9 cellular contexts compared by ENCODE assay signal in genomic region chr2:231067531-231067930, GRCh38. TPM values are rescaled to one million over a fixed set of nuclear protein-coding genes. Genes with fewer than 3 reads are reported as not detected.
DNase-seq lines count a peak whose midpoint lies in the region; ATAC-seq and TF ChIP-seq lines count a peak whose summit lies in the region.
"Not testable (repeated sequence)": the region's sequence is repeated elsewhere in the genome, so short reads cannot be mapped to it uniquely, and the experiment has no call there.
"Had no signal": no experiment of that assay in that cellular context is flagged by ENCODE, and none has a peak within 500 bp of the region (broad histone marks: within the 10 kb centered on the region; RNA-seq: fewer than 3 reads in every experiment).

No MANE protein-coding gene starts in this region.

- DNase-seq in Caco-2; effector memory CD8-positive, alpha-beta T cell: not testable (repeated sequence)
- peak; percentile 36 for DNase-seq in MV-4-11 (lab: John Stamatoyannopoulos, UW)
- peak; percentile 33 for DNase-seq in activated CD4-positive, alpha-beta T cell treated with anti-CD3 and anti-CD28 coated beads, Interleukin-2, amount 10 ng/mL, durations not matched to agents 24 days and 14 days

- H3K4me3 Mint-ChIP-seq in Caco-2 (ENCODE audit: unreplicated experiment); activated CD4-positive, alpha-beta T cell treated with anti-CD3 and anti-CD28 coated beads, Interleukin-2, amount 10 ng/mL, durations not matched to agents 24 days and 14 days; activated T-helper 17 cell treated with anti-CD3 and anti-CD28 coated beads, Interleukin-2, amount 50 U/mL, for 72 hours; effector memory CD8-positive, alpha-beta T cell: not testable (repeated sequence)

- not testable (repeated sequence) for ATAC-seq in activated T-helper 17 cell treated with anti-CD3 and anti-CD28 coated beads, Interleukin-2, amount 50 U/mL, for 72 hours (replicated peaks); effector memory CD8-positive, alpha-beta T cell (replicated peaks)

- H3K9ac ChIP-seq in parathyroid adenoma, result not testable (repeated sequence)

- not testable (repeated sequence) for TF ChIP-seq CTCF in Caco-2 (IDR thresholded peaks at IDR 0.05; ENCODE audit: insufficient read depth in 1 of 2, low read depth in 1 of 2, low read length in 1 of 2, severe bottlenecking in 1 of 2, unreplicated experiment in 1 of 2); parathyroid adenoma (IDR thresholded peaks at IDR 0.05)

- H3K4me3 ChIP-seq in Caco-2 (ENCODE audit: low read depth, low read length); parathyroid adenoma (ENCODE audit: low read depth, low read length): not testable (repeated sequence)

- not testable (repeated sequence) for H3K9me3 Mint-ChIP-seq in Caco-2 (ENCODE audit: unreplicated experiment); activated CD4-positive, alpha-beta T cell treated with anti-CD3 and anti-CD28 coated beads, Interleukin-2, amount 10 ng/mL, durations not matched to agents 24 days and 14 days; activated T-helper 17 cell treated with anti-CD3 and anti-CD28 coated beads, Interleukin-2, amount 50 U/mL, for 72 hours; effector memory CD8-positive, alpha-beta T cell

- peak overlapping the region; percentile 67 for H3K27ac ChIP-seq in parathyroid adenoma

- H3K27me3 Mint-ChIP-seq in Caco-2 (ENCODE audit: insufficient read depth, unreplicated experiment); activated CD4-positive, alpha-beta T cell treated with anti-CD3 and anti-CD28 coated beads, Interleukin-2, amount 10 ng/mL, durations not matched to agents 24 days and 14 days; activated T-helper 17 cell treated with anti-CD3 and anti-CD28 coated beads, Interleukin-2, amount 50 U/mL, for 72 hours; effector memory CD8-positive, alpha-beta T cell: not testable (repeated sequence)

- peaks cover 63% of the 10 kb centered on the region for H3K36me3 Mint-ChIP-seq in Caco-2 (ENCODE audit: insufficient read depth, unreplicated experiment)
- H3K36me3 Mint-ChIP-seq in activated CD4-positive, alpha-beta T cell treated with anti-CD3 and anti-CD28 coated beads, Interleukin-2, amount 10 ng/mL, durations not matched to agents 24 days and 14 days (ENCODE audit: low read depth), result peaks cover 53% of the 10 kb centered on the region
- peaks cover 97% of the 10 kb centered on the region for H3K36me3 Mint-ChIP-seq in activated T-helper 17 cell treated with anti-CD3 and anti-CD28 coated beads, Interleukin-2, amount 50 U/mL, for 72 hours (ENCODE audit: low read depth)
- H3K36me3 Mint-ChIP-seq in effector memory CD8-positive, alpha-beta T cell (ENCODE audit: insufficient read depth), result peaks cover 76% of the 10 kb centered on the region

- H3K27ac Mint-ChIP-seq in Caco-2 (ENCODE audit: unreplicated experiment), result peak overlapping the region; percentile 33
- H3K27ac Mint-ChIP-seq in activated CD4-positive, alpha-beta T cell treated with anti-CD3 and anti-CD28 coated beads, Interleukin-2, amount 10 ng/mL, durations not matched to agents 24 days and 14 days, result not testable (repeated sequence)
- H3K27ac Mint-ChIP-seq in activated T-helper 17 cell treated with anti-CD3 and anti-CD28 coated beads, Interleukin-2, amount 50 U/mL, for 72 hours, result peak overlapping the region; percentile 65
- peak overlapping the region; percentile 3 to 46 for H3K27ac Mint-ChIP-seq in effector memory CD8-positive, alpha-beta T cell

- H3K4me1 Mint-ChIP-seq in Caco-2 (ENCODE audit: low read depth, unreplicated experiment), result peaks cover 14% of the 10 kb centered on the region
- not testable (repeated sequence) for H3K4me1 Mint-ChIP-seq in activated CD4-positive, alpha-beta T cell treated with anti-CD3 and anti-CD28 coated beads, Interleukin-2, amount 10 ng/mL, durations not matched to agents 24 days and 14 days
- peaks cover 12% of the 10 kb centered on the region for H3K4me1 Mint-ChIP-seq in activated T-helper 17 cell treated with anti-CD3 and anti-CD28 coated beads, Interleukin-2, amount 50 U/mL, for 72 hours
- peaks cover 4 to 10% of the 10 kb centered on the region in 2 donors for H3K4me1 Mint-ChIP-seq in effector memory CD8-positive, alpha-beta T cell (ENCODE audit: low read depth in 2 of 2)

- not testable (repeated sequence) for H3K36me3 ChIP-seq in Caco-2 (ENCODE audit: control insufficient read depth, insufficient read depth, low read length); parathyroid adenoma (ENCODE audit: control insufficient read depth, insufficient read depth, low read length)

- H3K79me2 ChIP-seq in parathyroid adenoma, result not testable (repeated sequence)

- H3K4me1 ChIP-seq in Caco-2, result not testable (repeated sequence)
- peaks cover 17% of the 10 kb centered on the region for H3K4me1 ChIP-seq in parathyroid adenoma

- not testable (repeated sequence) for H3K4me2 ChIP-seq in parathyroid adenoma (ENCODE audit: low read length)

- not testable (repeated sequence) for H2AFZ ChIP-seq in parathyroid adenoma

- intact Hi-C loops in Caco-2 (cut with micrococcal nuclease; ENCODE audit: unreplicated experiment); activated CD4-positive, alpha-beta T cell treated with anti-CD3 and anti-CD28 coated beads, Interleukin-2, amount 10 ng/mL, durations not matched to agents 24 days and 14 days (cut with micrococcal nuclease): not testable (repeated sequence)

- CTCF ChIA-PET in Caco-2 (lab: Charles Lee), result interaction anchor here (1.2 kb wide), 1 partner anchor 15 kb away, joined by 3 read pairs; no protein-coding TSS in a partner anchor

- POLR2A ChIA-PET in Caco-2 (lab: Charles Lee), result not testable (repeated sequence)

- not testable (repeated sequence) for H3K27me3 ChIP-seq in Caco-2 (replicated peaks; ENCODE audit: control insufficient read depth, insufficient read depth, low read length); parathyroid adenoma (ENCODE audit: control insufficient read depth, insufficient read depth, low read length)

- BruUV-seq in Caco-2 (replicated peaks; lab: Mats Ljungman, UMichigan), result not testable (repeated sequence)

- not testable (repeated sequence) for H3K9me3 ChIP-seq in Caco-2; parathyroid adenoma (ENCODE audit: control insufficient read depth, low read length)

RNA-seq across cellular contexts. Expression of gene PSMD1, which starts 10.9 kb away (rescaled TPM):
- 120 and 126 TPM in 2 replicates for total RNA-seq in Caco-2 (2022)
- 200 and 203 TPM in 2 replicates for total RNA-seq in activated CD4-positive, alpha-beta T cell treated with anti-CD3 and anti-CD28 coated beads, Interleukin-2, amount 10 ng/mL, durations not matched to agents 24 days and 14 days
- 100 to 1,000 TPM in 1 of 2 donors, 10 to 100 TPM in 1; 70.2 to 154 TPM for total RNA-seq in activated T-helper 17 cell treated with anti-CD3 and anti-CD28 coated beads, Interleukin-2, amount 50 U/mL, for 72 hours

RNA-seq across cellular contexts. Expression of gene C2orf72, which starts 30.2 kb away (rescaled TPM):
- 90.5 and 105 TPM in 2 replicates for total RNA-seq in Caco-2 (2022)
- total RNA-seq in activated CD4-positive, alpha-beta T cell treated with anti-CD3 and anti-CD28 coated beads, Interleukin-2, amount 10 ng/mL, durations not matched to agents 24 days and 14 days, result 0.63 and 0.66 TPM in 2 replicates
- total RNA-seq in activated T-helper 17 cell treated with anti-CD3 and anti-CD28 coated beads, Interleukin-2, amount 50 U/mL, for 72 hours, result 1 to 10 TPM in 1 of 2 donors, under 1 TPM in 1; 0.48 to 3.3 TPM
- total RNA-seq: CD4-positive, alpha-beta T cell had no signal

RNA-seq across cellular contexts. Expression of gene HTR2B, which starts 57.3 kb away (rescaled TPM):
- total RNA-seq in Caco-2 (2022), result not detected in 2 replicates
- total RNA-seq in activated CD4-positive, alpha-beta T cell treated with anti-CD3 and anti-CD28 coated beads, Interleukin-2, amount 10 ng/mL, durations not matched to agents 24 days and 14 days, result 0.09 TPM in 1 of 2 replicates, not detected in the other
- total RNA-seq in activated T-helper 17 cell treated with anti-CD3 and anti-CD28 coated beads, Interleukin-2, amount 50 U/mL, for 72 hours, result not detected
- total RNA-seq: A172, GM23338 had no signal

Comparison
In these comparisons a context has a peak if more than half of its experiments do, and no peak if none do; other contexts are left out.
1. RNA of gene C2orf72, which starts 30.2 kb away (total RNA-seq): 90.5 to 105 TPM in Caco-2; 0.48 to 3.3 TPM in activated T-helper 17 cell treated with anti-CD3 and anti-CD28 coated beads, Interleukin-2, amount 50 U/mL, for 72 hours and 0.63 to 0.66 TPM in activated CD4-positive, alpha-beta T cell treated with anti-CD3 and anti-CD28 coated beads, Interleukin-2, amount 10 ng/mL, durations not matched to agents 24 days and 14 days; every median in the first group is over 10 times any median in the second.